ENCODE assay signal across 29 cellular contexts in genomic region chr7:79711660-79712059, GRCh38.
"Had no signal": no experiment of that assay in that cellular context is flagged by ENCODE, and none has a peak within 500 bp of the region (broad histone marks: within the 10 kb centered on the region; RNA-seq: fewer than 3 reads in every experiment).

No MANE protein-coding gene starts in this region.

- H2AFZ ChIP-seq: hepatocyte, neural progenitor cell, parathyroid adenoma had no signal

- H3K4me1 ChIP-seq: left lung, lower lobe of right lung, neural progenitor cell, parathyroid adenoma, psoas muscle, right atrium auricular region, right lobe of liver, stomach, testis, thyroid gland, upper lobe of left lung, vagina had no signal

- H3K4me2 ChIP-seq: hepatocyte, neural progenitor cell, smooth muscle cell had no signal

- DNase-seq: kidney; left colon; left lung; lower lobe of right lung; mammary epithelial cell; naive B cell; natural killer cell; nephron progenitor cell; occipital lobe; psoas muscle; right lobe of liver; stimulated activated CD4-positive, alpha-beta T cell treated with anti-CD3 and anti-CD28 coated beads, Interleukin-12 subunit alpha, Interleukin-12 subunit beta, amount 100 ng/mL, for 4 hours; stimulated activated CD4-positive, alpha-beta T cell treated with anti-CD3 and anti-CD28 coated beads, Interleukin-15, amount 100 ng/mL, for 24 hours; stimulated activated CD4-positive, alpha-beta T cell treated with anti-CD3 and anti-CD28 coated beads, Interleukin-2, amount 100 ng/mL, for 24 hours; stimulated activated CD4-positive, alpha-beta T cell treated with anti-CD3 and anti-CD28 coated beads, Interleukin-4, amount 100 ng/mL, for 1 hour; stimulated activated naive B cell treated with anti-CD40 and anti-IgM and Interleukin-4, amounts not matched to agents 10 μg/mL and 1 μg/mL and 100 μg/mL, for 72 hours; stimulated activated naive CD8-positive, alpha-beta T cell treated with anti-CD3 and anti-CD28 coated beads, Interleukin-15, Interleukin-2, amounts not matched to agents 100 U/mL and 50 U/mL, for 24 hours; stomach; testis; thyroid gland; transverse colon; upper lobe of left lung had no signal

- H3K36me3 ChIP-seq: left lung, lower lobe of right lung, neural progenitor cell, neutrophil, right atrium auricular region, right lobe of liver, stomach, thyroid gland, transverse colon, upper lobe of left lung, vagina had no signal

- H3K4me3 ChIP-seq: hepatocyte, left lung, lower lobe of right lung, neural progenitor cell, psoas muscle, right atrium auricular region, right lobe of liver, smooth muscle cell, stomach, testis, thyroid gland, transverse colon, upper lobe of left lung, vagina had no signal

- H3K9ac ChIP-seq: neural progenitor cell, parathyroid adenoma had no signal

- H3K79me2 ChIP-seq: hepatocyte, parathyroid adenoma had no signal

- H3K27me3 ChIP-seq: hepatocyte, left lung, neural progenitor cell, neutrophil, right atrium auricular region, right lobe of liver, stomach, testis, thyroid gland, transverse colon, upper lobe of left lung, vagina had no signal

- H3K9me3 ChIP-seq: left lung, lower lobe of right lung, neutrophil, psoas muscle, right atrium auricular region, right lobe of liver, stomach, testis, thyroid gland, transverse colon, upper lobe of left lung, vagina had no signal

- ATAC-seq: left colon; left lung; lower lobe of right lung; natural killer cell; psoas muscle; right lobe of liver; stimulated activated naive B cell treated with anti-CD40 and anti-IgM and Interleukin-4, amounts not matched to agents 10 μg/mL and 1 μg/mL and 100 μg/mL, for 72 hours; stimulated activated naive CD8-positive, alpha-beta T cell treated with anti-CD3 and anti-CD28 coated beads, Interleukin-15, Interleukin-2, amounts not matched to agents 100 U/mL and 50 U/mL, for 24 hours had no signal

- H3K27ac ChIP-seq: hepatocyte, left lung, lower lobe of right lung, neural progenitor cell, neutrophil, parathyroid adenoma, psoas muscle, right atrium auricular region, right lobe of liver, stomach, testis, thyroid gland, transverse colon, upper lobe of left lung, vagina had no signal
